Comparison of ENCODE assay signal across 8 cellular contexts in genomic region chr5:56950626-56951130, GRCh38. TPM values are rescaled to one million over a fixed set of nuclear protein-coding genes. Genes with fewer than 3 reads are reported as not detected.
DNase-seq lines count a peak whose midpoint lies in the region; ATAC-seq and TF ChIP-seq lines count a peak whose summit lies in the region.

No MANE protein-coding gene starts in this region.

- peak overlapping the region; percentile 84 to 87 for H3K27ac Mint-ChIP-seq in activated naive CD4-positive, alpha-beta T cell treated with anti-CD3 and anti-CD28 coated beads, Interleukin-2, amount 50 U/mL, for 72 hours
- H3K27ac Mint-ChIP-seq in glutamatergic neuron (ENCODE audit: unreplicated experiment), result peak overlapping the region; percentile 63

- H3K4me1 Mint-ChIP-seq in glutamatergic neuron (ENCODE audit: low read depth, unreplicated experiment), result peaks cover 2% of the 10 kb centered on the region

- peak; percentile 55 for ATAC-seq in GM18867 (IDR thresholded peaks at IDR 0.05; ENCODE audit: unreplicated experiment)
- peak; percentile 56 for ATAC-seq in HG03378 (IDR thresholded peaks at IDR 0.05; ENCODE audit: unreplicated experiment)
- peak; percentile 26 to 31 for ATAC-seq in activated naive CD4-positive, alpha-beta T cell treated with anti-CD3 and anti-CD28 coated beads, Interleukin-2, amount 50 U/mL, for 72 hours

- H3K9me3 ChIP-seq in SK-N-SH (no peaks in the 10 kb centered on the region), transverse colon (no peaks in the 10 kb centered on the region)

- peak overlapping the region; percentile 95 for H3K4me2 ChIP-seq in SK-N-SH

- H2AFZ ChIP-seq in SK-N-SH (ENCODE audit: low read depth), result peak overlapping the region; percentile 39; the same call in 1 of the 2 replicates

- H3K4me1 ChIP-seq in SK-N-SH (ENCODE audit: control insufficient read depth in 1 of 2, insufficient read depth in 2 of 2, low read depth in 1 of 2, low read length in 1 of 2), result peaks cover 8 to 11% of the 10 kb centered on the region in 2 experiments; a peak in 3 of 4 replicates
- peaks cover 4 to 34% (median 14%) of the 10 kb centered on the region in 4 donors for H3K4me1 ChIP-seq in transverse colon

- intact Hi-C loops in transverse colon (cut with DNase I; ENCODE audit: low total_unique reads), result loop anchor here (2.0 kb wide), 1 partner anchor 270 kb away; no protein-coding TSS in a partner anchor

- H3K27me3 ChIP-seq in SK-N-SH (ENCODE audit: insufficient read depth), result no peaks in the 10 kb centered on the region
- peaks cover 2% of the 10 kb centered on the region for H3K27me3 ChIP-seq in transverse colon

- WGBS in SK-N-SH (ENCODE audit: low lambda C conversion rate), result 1% methylated on average over 19 of the region's 34 CpGs
- WGBS in transverse colon (ENCODE audit: low coverage in 1 of 2), 2 donors, result 0% methylated on average over 2 to 34 of the region's 34 CpGs

- TF ChIP-seq CTCF in AG04449 (IDR thresholded peaks at IDR 0.05; ENCODE audit: insufficient read depth, low read length, missing control alignments), result no peak
- TF ChIP-seq CTCF in SK-N-SH (IDR thresholded peaks at IDR 0.05), result no peak
- no peak for TF ChIP-seq CTCF in glutamatergic neuron (IDR thresholded peaks at IDR 0.05; ENCODE audit: partially characterized antibody, unreplicated experiment)
- TF ChIP-seq CTCF in transverse colon (IDR thresholded peaks at IDR 0.05), result no peak

- no peaks in the 10 kb centered on the region for H3K9me3 Mint-ChIP-seq in activated naive CD4-positive, alpha-beta T cell treated with anti-CD3 and anti-CD28 coated beads, Interleukin-2, amount 50 U/mL, for 72 hours
- peaks cover 8% of the 10 kb centered on the region for H3K9me3 Mint-ChIP-seq in glutamatergic neuron (ENCODE audit: unreplicated experiment)

- H3K4me3 ChIP-seq in AG04449 (ENCODE audit: low read depth, low read length), result peak overlapping the region; percentile 72
- H3K4me3 ChIP-seq in SK-N-SH (ENCODE audit: low read depth in 2 of 2, low read length in 1 of 2), result peak overlapping the region; percentile 89 to 94
- H3K4me3 ChIP-seq in transverse colon, result peak overlapping the region; percentile 74 to 96 (median 88)

- peak overlapping the region; percentile 60 to 86; a peak in 3 of 4 replicates for H3K27ac ChIP-seq in SK-N-SH (ENCODE audit: low read depth in 2 of 2, low read length in 1 of 2)
- H3K27ac ChIP-seq in transverse colon, result peak overlapping the region; percentile 89 to 94 (median 94)

- no peak for TF ChIP-seq RAD21 in SK-N-SH (IDR thresholded peaks at IDR 0.05; ENCODE audit: low read length)

- peaks cover 8 to 14% of the 10 kb centered on the region in 2 donors for H3K36me3 Mint-ChIP-seq in activated naive CD4-positive, alpha-beta T cell treated with anti-CD3 and anti-CD28 coated beads, Interleukin-2, amount 50 U/mL, for 72 hours
- no peaks in the 10 kb centered on the region for H3K36me3 Mint-ChIP-seq in glutamatergic neuron (ENCODE audit: unreplicated experiment)

- H3K9me2 ChIP-seq in SK-N-SH, result no peaks in the 10 kb centered on the region

- peak; percentile 41 for TF ChIP-seq POLR2A in transverse colon (IDR thresholded peaks at IDR 0.05)

- peaks cover 55% of the 10 kb centered on the region for H3K79me2 ChIP-seq in SK-N-SH (ENCODE audit: insufficient read depth)

- TF ChIP-seq EP300 in SK-N-SH (IDR thresholded peaks at IDR 0.05; ENCODE audit: borderline replicate concordance in 1 of 2, low read depth in 1 of 2, low read length in 1 of 2), result no peak
- TF ChIP-seq EP300 in transverse colon (IDR thresholded peaks at IDR 0.05; ENCODE audit: low read depth), result no peak

- H4K20me1 ChIP-seq in SK-N-SH (ENCODE audit: insufficient read depth), result peaks cover 18% of the 10 kb centered on the region

- POLR2A ChIA-PET in AG04449 (lab: Yijun Ruan, JAX), result interaction anchor here (0.9 to 1.7 kb wide), 3 partner anchors 41 to 223 kb away, joined by 4 to 10 read pairs (median 8); partner anchors contain the start of genes GPBP1 and SETD9
- POLR2A ChIA-PET in SK-N-SH (lab: Yijun Ruan, JAX), result interaction anchor here (0.6 to 1.4 kb wide), 7 partner anchors 9 to 681 kb away, joined by 3 to 14 read pairs (median 4); partner anchors contain the start of gene SETD9

- in situ Hi-C loops in transverse colon (cut with MboI; ENCODE audit: low pct_ligation_motif_present in 1 of 4, low pct_unique_long_range_greater_than_20kb in 1 of 4, low sequenced_read_pairs in 3 of 4), result no loop called here

- H3K27me3 Mint-ChIP-seq in glutamatergic neuron (ENCODE audit: unreplicated experiment), result no peaks in the 10 kb centered on the region

- peak overlapping the region; percentile 97 for H3K4me3 Mint-ChIP-seq in glutamatergic neuron (ENCODE audit: unreplicated experiment)

- H3F3A ChIP-seq in SK-N-SH (replicated peaks; ENCODE audit: insufficient read depth), result peaks cover 4% of the 10 kb centered on the region

- H3K9ac ChIP-seq in SK-N-SH, result peak overlapping the region; percentile 84

- CTCF ChIA-PET in AG04449 (lab: Yijun Ruan, JAX), result interaction anchor here (0.7 to 2.3 kb wide), 7 partner anchors 9 to 272 kb away, joined by 3 to 7 read pairs (median 4); no protein-coding TSS in a partner anchor
- CTCF ChIA-PET in SK-N-SH (lab: Yijun Ruan, JAX), result interaction anchor here (0.8 to 1.5 kb wide), 6 partner anchors 10 to 680 kb away, joined by 3 to 4 read pairs (median 4); no protein-coding TSS in a partner anchor

- H3K36me3 ChIP-seq in SK-N-SH (replicated peaks in 1 of 2; ENCODE audit: control insufficient read depth in 1 of 2, insufficient read depth in 2 of 2, low read length in 1 of 2), result peaks cover 24 to 35% of the 10 kb centered on the region in 2 experiments
- H3K36me3 ChIP-seq in transverse colon, result peaks cover 0 to 13% (median 3%) of the 10 kb centered on the region in 4 donors

- DNase-seq in AG04449 (ENCODE audit: low read depth, low spot score) (no peak), SK-N-SH (peak; percentile 62), glutamatergic neuron (peak; percentile 69), occipital lobe (lab: John Stamatoyannopoulos, UW) (peak; percentile 46), transverse colon (peak; percentile 76)
- DNase-seq in activated naive CD4-positive, alpha-beta T cell treated with anti-CD3 and anti-CD28 coated beads, Interleukin-2, amount 50 U/mL, for 72 hours (ENCODE audit: low spot score in 2 of 2), result peak in 1 of 2 donors; percentile 57

TF ChIP-seq in SK-N-SH, 30 proteins besides CTCF, POLR2A, EP300 and RAD21:
- TF ChIP-seq MXI1 (IDR thresholded peaks at IDR 0.05; ENCODE audit: low read depth, low read length) (peak; percentile 59), RFX5 (IDR thresholded peaks at IDR 0.05; ENCODE audit: low read length) (0 out of 2 replicates have a peak, but pooled peaks have one; percentile 14), GABPA (IDR thresholded peaks at IDR 0.05; ENCODE audit: low read depth) (no peak)

RNA-seq across cellular contexts. Expression of gene MIER3, which starts 1.2 kb away (rescaled TPM):
- polyA plus RNA-seq in SK-N-SH (2012; rRNA removed), result 3.8 and 5.9 TPM in 2 replicates
- polyA plus RNA-seq in SK-N-SH (2012; cell fraction: cytosol; rRNA removed), result 3.8 and 4.1 TPM in 2 replicates
- 6.2 and 15.7 TPM in 2 replicates for polyA plus RNA-seq in SK-N-SH (2012; cell fraction: nucleus; rRNA removed)
- 10 to 100 TPM; 12.4 to 15.5 TPM for total RNA-seq in activated naive CD4-positive, alpha-beta T cell treated with anti-CD3 and anti-CD28 coated beads, Interleukin-2, amount 50 U/mL, for 72 hours
- total RNA-seq in glutamatergic neuron (ENCODE audit: unreplicated experiment) (41.3 TPM), occipital lobe (54.1 TPM), transverse colon (100 to 1,000 TPM in 1 of 4 donors, 10 to 100 TPM in 2, 1 to 10 TPM in 1; 8.8 to 111 (median 60.8) TPM)

RNA-seq across cellular contexts. Expression of gene SETD9, which starts 41.3 kb away (rescaled TPM):
- polyA plus RNA-seq in SK-N-SH (2012; rRNA removed), result 12.2 and 16.8 TPM in 2 replicates
- polyA plus RNA-seq in SK-N-SH (2012; cell fraction: cytosol; rRNA removed), result 20.5 and 20.7 TPM in 2 replicates
- 2.4 and 7.7 TPM in 2 replicates for polyA plus RNA-seq in SK-N-SH (2012; cell fraction: nucleus; rRNA removed)
- total RNA-seq in activated naive CD4-positive, alpha-beta T cell treated with anti-CD3 and anti-CD28 coated beads, Interleukin-2, amount 50 U/mL, for 72 hours, result 1 to 10 TPM; 4.6 to 9.4 TPM
- 15.8 TPM for total RNA-seq in glutamatergic neuron (ENCODE audit: unreplicated experiment)
- total RNA-seq in occipital lobe, result 4.7 TPM
- 10 to 100 TPM in 2 of 4 donors, not detected in 2; 26.6 to 27.9 TPM for total RNA-seq in transverse colon
